8 cellular contexts compared by ENCODE assay signal in genomic region chr7:100801833-100802568, GRCh38. TPM values are rescaled to one million over a fixed set of nuclear protein-coding genes. Genes with fewer than 3 reads are reported as not detected.
A peak's percentile ranks its signal among the peaks of the same experiment; 100 is the strongest.
DNase-seq lines count a peak whose midpoint lies in the region; ATAC-seq and TF ChIP-seq lines count a peak whose summit lies in the region.

No MANE protein-coding gene starts in this region.

- no peaks in the 10 kb centered on the region for H3K27me3 ChIP-seq in DND-41 (ENCODE audit: insufficient read depth, low read length, poor library complexity)
- no peaks in the 10 kb centered on the region for H3K27me3 ChIP-seq in endodermal cell (ENCODE audit: control insufficient read depth, insufficient read depth, low read length, poor library complexity, severe bottlenecking)
- peaks cover 42% of the 10 kb centered on the region for H3K27me3 ChIP-seq in WERI-Rb-1 (ENCODE audit: insufficient read depth, low read depth, severe bottlenecking)

- H3K9me3 Mint-ChIP-seq in endodermal cell = no peaks in the 10 kb centered on the region
- H3K9me3 Mint-ChIP-seq in osteocyte (ENCODE audit: unreplicated experiment) = no peaks in the 10 kb centered on the region

- no peaks in the 10 kb centered on the region for H3K9me3 ChIP-seq in DND-41 (ENCODE audit: insufficient read depth, low read length, severe bottlenecking)
- H3K9me3 ChIP-seq in endodermal cell (ENCODE audit: control insufficient read depth, low read length) = no peaks in the 10 kb centered on the region
- no peaks in the 10 kb centered on the region for H3K9me3 ChIP-seq in WERI-Rb-1 (ENCODE audit: severe bottlenecking)

- H3K4me3 ChIP-seq in DND-41 (ENCODE audit: low read depth in 1 of 2, low read length in 2 of 2) = no peak overlapping the region
- H3K4me3 ChIP-seq in endodermal cell (ENCODE audit: low read length) = no peak overlapping the region
- no peak overlapping the region for H3K4me3 ChIP-seq in WERI-Rb-1 (ENCODE audit: low read depth, low read length)

- H3K4me2 ChIP-seq in DND-41 (ENCODE audit: insufficient read depth, low read length) = no peak overlapping the region

- H3K4me1 ChIP-seq in DND-41 (ENCODE audit: insufficient read depth, low read length) (no peaks in the 10 kb centered on the region), endodermal cell (ENCODE audit: control insufficient read depth, insufficient read depth, low read length) (no peaks in the 10 kb centered on the region)

- H3K27me3 Mint-ChIP-seq in endodermal cell (ENCODE audit: insufficient read depth) (peaks cover 5% of the 10 kb centered on the region), osteocyte (ENCODE audit: unreplicated experiment) (no peaks in the 10 kb centered on the region)

- peaks cover 8% of the 10 kb centered on the region for H3K4me1 Mint-ChIP-seq in endodermal cell
- H3K4me1 Mint-ChIP-seq in osteocyte (ENCODE audit: unreplicated experiment) = peaks cover 48% of the 10 kb centered on the region

- WGBS in endodermal cell (ENCODE audit: insufficient coverage in 1 of 2, insufficient read length in 1 of 2), 2 experiments = 82 to 85% methylated on average over 3 to 18 of the region's 18 CpGs

- H3K27ac ChIP-seq in DND-41 (ENCODE audit: low read length) (no peak overlapping the region), endodermal cell (ENCODE audit: low read depth, low read length) (peak overlapping the region; percentile 49), WERI-Rb-1 (no peak overlapping the region)

- no peak for TF ChIP-seq CTCF in DND-41 (IDR thresholded peaks at IDR 0.05; ENCODE audit: borderline replicate concordance, extremely low read depth, low read length, poor library complexity, severe bottlenecking)
- TF ChIP-seq CTCF in endodermal cell (conservative IDR thresholded peaks at IDR 0.05) = no peak
- TF ChIP-seq CTCF in osteocyte (IDR thresholded peaks at IDR 0.05) = no peak
- TF ChIP-seq CTCF in WERI-Rb-1 (IDR thresholded peaks at IDR 0.05; ENCODE audit: low read depth, low read length) = no peak

- H3K4me3 Mint-ChIP-seq in endodermal cell (no peak overlapping the region), osteocyte (ENCODE audit: unreplicated experiment) (peak overlapping the region; percentile 45)

- peak; percentile 9 for DNase-seq in DND-41
- DNase-seq in NCI-H226 = peak; percentile 93
- no peak for DNase-seq in endodermal cell
- peak; percentile 94 for DNase-seq in osteocyte (ENCODE audit: extremely low spot score, unreplicated experiment)
- DNase-seq in NCI-H82 treated with DMSO at 0.1 percent for 48 hours (lab: John Stamatoyannopoulos, UW; ENCODE audit: unreplicated experiment) = no peak
- DNase-seq in hypothalamus (lab: John Stamatoyannopoulos, UW) = no peak
- DNase-seq in WERI-Rb-1 = no peak

- H3K36me3 Mint-ChIP-seq in endodermal cell (ENCODE audit: low read depth) (peaks cover 44% of the 10 kb centered on the region), osteocyte (ENCODE audit: unreplicated experiment) (peaks cover 17% of the 10 kb centered on the region)

- no peaks in the 10 kb centered on the region for H3K79me2 ChIP-seq in DND-41 (ENCODE audit: insufficient read depth, low read length)

- H3K9ac ChIP-seq in DND-41 (ENCODE audit: low read depth, low read length) (no peak overlapping the region), endodermal cell (ENCODE audit: extremely low read depth, low read length, poor library complexity, severe bottlenecking) (no peak overlapping the region)

- H2AFZ ChIP-seq in DND-41 (ENCODE audit: low read depth, low read length) = no peak overlapping the region

- H3K27ac Mint-ChIP-seq in endodermal cell (no peak overlapping the region), osteocyte (ENCODE audit: unreplicated experiment) (peak overlapping the region; percentile 88)

- ATAC-seq in DND-41 (ENCODE audit: insufficient read depth, low read depth) = no peak
- ATAC-seq in HG02840 (IDR thresholded peaks at IDR 0.05; ENCODE audit: low FRiP score, unreplicated experiment) = no peak

- H3K36me3 ChIP-seq in DND-41 (ENCODE audit: insufficient read depth, low read length) (no peaks in the 10 kb centered on the region), endodermal cell (ENCODE audit: control insufficient read depth, insufficient read depth, low read length) (peaks cover 44% of the 10 kb centered on the region), WERI-Rb-1 (no peaks in the 10 kb centered on the region)

- H4K20me1 ChIP-seq in DND-41 (ENCODE audit: insufficient read depth, low read length) = no peaks in the 10 kb centered on the region

RNA-seq across cellular contexts. Expression of gene EPHB4, which starts 25.3 kb away (rescaled TPM):
- 100 to 1,000 TPM; 106 to 117 TPM for total RNA-seq in endodermal cell
- polyA plus RNA-seq in endodermal cell (2013, experiment 1 of 2) = 49.4 TPM
- 46.5 TPM for polyA plus RNA-seq in endodermal cell (2013, experiment 2 of 2)
- 88.9 and 91.9 TPM in 2 replicates for total RNA-seq in osteocyte

RNA-seq across cellular contexts. Expression of gene SLC12A9, which starts 50.5 kb away (rescaled TPM):
- 10 to 100 TPM; 22.5 to 35.1 TPM for total RNA-seq in endodermal cell
- 17.0 TPM for polyA plus RNA-seq in endodermal cell (2013, experiment 1 of 2)
- 16.7 TPM for polyA plus RNA-seq in endodermal cell (2013, experiment 2 of 2)
- total RNA-seq in osteocyte = 32.1 and 32.4 TPM in 2 replicates

Comparison
In these comparisons a context has a peak if more than half of its experiments do, and no peak if none do; other contexts are left out.
1. DNase-seq: peak in DND-41 (single experiment), NCI-H226 (single experiment) and osteocyte (single experiment); none in endodermal cell (single experiment), NCI-H82 treated with DMSO at 0.1 percent for 48 hours (single experiment), hypothalamus (0 of 51) and WERI-Rb-1 (single experiment).